Comparison of ENCODE assay signal across 8 cellular contexts in the genomic region with DNA sequence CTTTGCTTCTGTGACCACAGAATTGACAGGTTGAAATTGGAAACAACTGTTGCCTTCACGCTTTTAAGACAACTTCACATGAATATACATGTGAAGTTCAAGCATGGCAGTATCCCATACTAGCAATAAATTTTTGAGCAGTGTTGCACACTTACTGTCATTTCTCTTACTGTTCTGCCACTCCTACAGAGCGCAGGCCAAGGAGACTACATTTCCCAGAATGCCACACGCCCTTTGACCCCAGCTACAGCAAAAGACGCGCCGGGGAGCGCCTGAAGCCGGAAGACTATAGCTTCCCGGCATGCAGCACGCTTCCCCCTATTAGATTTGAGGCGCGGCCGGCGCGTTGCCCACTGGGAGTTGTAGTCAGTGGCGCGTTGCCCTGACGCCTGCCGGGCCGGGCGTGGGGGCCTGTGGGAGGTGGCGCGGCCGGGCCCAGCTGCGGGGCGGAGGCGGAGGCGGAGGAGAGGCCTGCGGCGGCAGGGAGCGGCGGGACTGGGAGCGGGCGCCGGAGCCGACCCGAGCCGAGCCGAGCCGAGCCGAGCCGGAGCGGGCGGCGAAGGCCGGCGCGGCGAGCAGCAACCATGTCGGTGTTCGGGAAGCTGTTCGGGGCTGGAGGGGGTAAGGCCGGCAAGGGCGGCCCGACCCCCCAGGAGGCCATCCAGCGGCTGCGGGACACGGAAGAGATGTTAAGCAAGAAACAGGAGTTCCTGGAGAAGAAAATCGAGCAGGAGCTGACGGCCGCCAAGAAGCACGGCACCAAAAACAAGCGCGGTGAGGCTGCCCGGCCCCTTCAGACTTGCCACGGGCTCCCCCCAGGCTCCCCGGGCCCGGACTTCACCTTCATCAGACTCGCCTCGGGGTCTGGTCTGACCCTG. TPM values are rescaled to one million over a fixed set of nuclear protein-coding genes. Genes with fewer than 3 reads are reported as not detected.
A peak's percentile ranks its signal among the peaks of the same experiment; 100 is the strongest.
DNase-seq lines count a peak whose midpoint lies in the region; ATAC-seq and TF ChIP-seq lines count a peak whose summit lies in the region.

A gene with protein sequence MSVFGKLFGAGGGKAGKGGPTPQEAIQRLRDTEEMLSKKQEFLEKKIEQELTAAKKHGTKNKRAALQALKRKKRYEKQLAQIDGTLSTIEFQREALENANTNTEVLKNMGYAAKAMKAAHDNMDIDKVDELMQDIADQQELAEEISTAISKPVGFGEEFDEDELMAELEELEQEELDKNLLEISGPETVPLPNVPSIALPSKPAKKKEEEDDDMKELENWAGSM (plus strand): TSS at position 464 of the 878 bp plus-strand sequence. CDS start 121 bp downstream, at position 585.

- peak within 1 kb of the TSS; percentile 90 for H3K4me3 Mint-ChIP-seq in GM23338
- H3K4me3 Mint-ChIP-seq in activated T-helper 17 cell treated with anti-CD3 and anti-CD28 coated beads, Interleukin-2, amount 50 U/mL, for 72 hours = peak within 1 kb of the TSS; percentile 98
- peak within 1 kb of the TSS; percentile 92 to 100 (median 98) for H3K4me3 Mint-ChIP-seq in naive thymus-derived CD8-positive, alpha-beta T cell

- H3K4me1 ChIP-seq in DOHH2 (ENCODE audit: control insufficient read depth, low read length) (peaks cover 20% of the 10 kb centered on the region), GM23338 (ENCODE audit: insufficient read depth) (peaks cover 14% of the 10 kb centered on the region), fibroblast of lung (ENCODE audit: control insufficient read depth, extremely low read depth, insufficient read depth, low read length) (no peaks in the 10 kb centered on the region)

- DNase-seq in GM23338 (ENCODE audit: low spot score) (peak; percentile 99), LHCN-M2 (ENCODE audit: low read depth) (peak; percentile 98), RWPE1 (ENCODE audit: low spot score) (peak; percentile 100), fibroblast of lung (ENCODE audit: low read depth in 2 of 2) (peak; percentile 98)
- DNase-seq in naive thymus-derived CD8-positive, alpha-beta T cell = peak; percentile 95 to 99 (median 98)
- peak; percentile 95 to 99 (median 97) for DNase-seq in stimulated activated naive CD4-positive, alpha-beta T cell (lab: John Stamatoyannopoulos, UW)

- CTCF ChIA-PET in RWPE1 (lab: Yijun Ruan, JAX) = interaction anchor here (0.6 to 2.2 kb wide), 7 partner anchors 11 to 404 kb away, joined by 3 to 15 read pairs (median 4); a partner anchor contains a TSS

- peaks cover 49% of the 10 kb centered on the region for H3K79me2 ChIP-seq in DOHH2 (ENCODE audit: control insufficient read depth, low read length)
- H3K79me2 ChIP-seq in GM23338 (replicated peaks; ENCODE audit: insufficient read depth) = peaks cover 48% of the 10 kb centered on the region
- peaks cover 45% of the 10 kb centered on the region for H3K79me2 ChIP-seq in fibroblast of lung (ENCODE audit: control insufficient read depth, insufficient read depth, low read length)

- H4K20me1 ChIP-seq in DOHH2 (ENCODE audit: control insufficient read depth, insufficient read depth, low read depth, low read length) (peaks cover 9% of the 10 kb centered on the region; the same call in 1 of the 2 replicates), GM23338 (replicated peaks; ENCODE audit: insufficient read depth) (peaks cover 28% of the 10 kb centered on the region), fibroblast of lung (ENCODE audit: control insufficient read depth, extremely low read depth, insufficient read depth, low read length) (peaks cover 2% of the 10 kb centered on the region)

- POLR2A ChIA-PET in RWPE1 (lab: Yijun Ruan, JAX; ENCODE audit: low non-redundant PET) = interaction anchor here (0.6 to 1.4 kb wide), 4 partner anchors 12 to 79 kb away, joined by 3 to 6 read pairs (median 4); no protein-coding TSS in a partner anchor
- POLR2A ChIA-PET in naive thymus-derived CD8-positive, alpha-beta T cell (lab: Charles Lee) = interaction anchor here (0.6 to 3.0 kb wide), 11 partner anchors 9 to 321 kb away, joined by 3 to 22 read pairs (median 8); a partner anchor contains a TSS

- peaks cover 3% of the 10 kb centered on the region; the same call in 1 of the 3 replicates for H3K36me3 Mint-ChIP-seq in GM23338 (ENCODE audit: low read depth)
- peaks cover 47% of the 10 kb centered on the region for H3K36me3 Mint-ChIP-seq in activated T-helper 17 cell treated with anti-CD3 and anti-CD28 coated beads, Interleukin-2, amount 50 U/mL, for 72 hours (ENCODE audit: low read depth)
- H3K36me3 Mint-ChIP-seq in naive thymus-derived CD8-positive, alpha-beta T cell = peaks cover 0 to 9% (median 0%) of the 10 kb centered on the region in 3 donors

- peak within 1 kb of the TSS; percentile 87 for H3K27ac Mint-ChIP-seq in GM23338
- peak within 1 kb of the TSS; percentile 100 for H3K27ac Mint-ChIP-seq in activated T-helper 17 cell treated with anti-CD3 and anti-CD28 coated beads, Interleukin-2, amount 50 U/mL, for 72 hours
- peak within 1 kb of the TSS; percentile 89 to 98 (median 95) for H3K27ac Mint-ChIP-seq in naive thymus-derived CD8-positive, alpha-beta T cell

- H3K4me2 ChIP-seq in DOHH2 (ENCODE audit: low read length) (peak within 1 kb of the TSS; percentile 88), GM23338 (peak within 1 kb of the TSS; percentile 100), fibroblast of lung (ENCODE audit: extremely low read depth, insufficient read depth, low read length) (peak within 1 kb of the TSS; percentile 100)

- H2AFZ ChIP-seq in GM23338 = peak within 1 kb of the TSS; percentile 88
- peak within 1 kb of the TSS; percentile 19 for H2AFZ ChIP-seq in fibroblast of lung (ENCODE audit: low read length)

- TF ChIP-seq CTCF in DOHH2 (IDR thresholded peaks at IDR 0.05; ENCODE audit: low read depth, low read length, poor library complexity, severe bottlenecking) (no peak), GM23338 (conservative IDR thresholded peaks at IDR 0.05; ENCODE audit: low read depth in 2 of 2) (no peak), RWPE1 (conservative IDR thresholded peaks at IDR 0.05; ENCODE audit: low read depth) (no peak), fibroblast of lung (conservative IDR thresholded peaks at IDR 0.05 in 1 of 2, IDR thresholded peaks at IDR 0.05 in 1 of 2; ENCODE audit: low read depth in 1 of 2, low read length in 2 of 2) (no peak)

- peak within 1 kb of the TSS; percentile 82 for H3K4me3 ChIP-seq in DOHH2 (ENCODE audit: low read length)
- peak within 1 kb of the TSS; percentile 98 for H3K4me3 ChIP-seq in GM23338
- peak within 1 kb of the TSS; percentile 82 to 99 (median 96) for H3K4me3 ChIP-seq in fibroblast of lung (replicated peaks in 1 of 4; ENCODE audit: control extremely low read depth in 1 of 4, insufficient read depth in 1 of 4, low read depth in 3 of 4, low read length in 4 of 4)

- no peaks in the 10 kb centered on the region for H3K9me3 ChIP-seq in DOHH2 (ENCODE audit: control insufficient read depth, insufficient read depth, low read length)
- H3K9me3 ChIP-seq in fibroblast of lung (ENCODE audit: control insufficient read depth, insufficient read depth, low read depth, low read length) = no peaks in the 10 kb centered on the region

- peak; percentile 96 for ATAC-seq in GM23338
- peak; percentile 94 for ATAC-seq in activated T-helper 17 cell treated with anti-CD3 and anti-CD28 coated beads, Interleukin-2, amount 50 U/mL, for 72 hours (replicated peaks)
- ATAC-seq in naive thymus-derived CD8-positive, alpha-beta T cell = peak; percentile 95 to 98

- H3K4me1 Mint-ChIP-seq in GM23338 = peaks cover 24% of the 10 kb centered on the region
- H3K4me1 Mint-ChIP-seq in activated T-helper 17 cell treated with anti-CD3 and anti-CD28 coated beads, Interleukin-2, amount 50 U/mL, for 72 hours = peaks cover 23% of the 10 kb centered on the region
- H3K4me1 Mint-ChIP-seq in naive thymus-derived CD8-positive, alpha-beta T cell = peaks cover 32 to 51% (median 49%) of the 10 kb centered on the region in 4 donors

- H3K27ac ChIP-seq in DOHH2 (ENCODE audit: low read depth, low read length) = peak within 1 kb of the TSS; percentile 61
- peak within 1 kb of the TSS; percentile 83 for H3K27ac ChIP-seq in GM23338 (ENCODE audit: low read depth)
- H3K27ac ChIP-seq in RWPE1 = peak within 1 kb of the TSS; percentile 93
- H3K27ac ChIP-seq in fibroblast of lung (ENCODE audit: insufficient read depth, low read length) = peak within 1 kb of the TSS; percentile 98

- H3K36me3 ChIP-seq in DOHH2 (ENCODE audit: control insufficient read depth, low read length) = peaks cover 21% of the 10 kb centered on the region
- H3K36me3 ChIP-seq in GM23338 (ENCODE audit: insufficient read depth) = no peaks in the 10 kb centered on the region
- no peaks in the 10 kb centered on the region for H3K36me3 ChIP-seq in fibroblast of lung (ENCODE audit: control insufficient read depth, insufficient read depth, low read length)

- H3K9me3 Mint-ChIP-seq in GM23338 = no peaks in the 10 kb centered on the region
- H3K9me3 Mint-ChIP-seq in activated T-helper 17 cell treated with anti-CD3 and anti-CD28 coated beads, Interleukin-2, amount 50 U/mL, for 72 hours = no peaks in the 10 kb centered on the region
- H3K9me3 Mint-ChIP-seq in naive thymus-derived CD8-positive, alpha-beta T cell = no peaks in the 10 kb centered on the region

- no peaks in the 10 kb centered on the region for H3K9me2 ChIP-seq in DOHH2 (replicated peaks; ENCODE audit: control insufficient read depth, low read length)
- no peaks in the 10 kb centered on the region for H3K9me2 ChIP-seq in GM23338 (ENCODE audit: insufficient read depth)

- H3K27me3 Mint-ChIP-seq in GM23338 (ENCODE audit: insufficient read depth, low read depth, poor library complexity) = peaks cover 4% of the 10 kb centered on the region
- H3K27me3 Mint-ChIP-seq in activated T-helper 17 cell treated with anti-CD3 and anti-CD28 coated beads, Interleukin-2, amount 50 U/mL, for 72 hours = no peaks in the 10 kb centered on the region
- H3K27me3 Mint-ChIP-seq in naive thymus-derived CD8-positive, alpha-beta T cell = no peaks in the 10 kb centered on the region

- H3F3A ChIP-seq in DOHH2 (ENCODE audit: control insufficient read depth, insufficient read depth) = no peaks in the 10 kb centered on the region
- H3F3A ChIP-seq in GM23338 (replicated peaks; ENCODE audit: low read depth) = no peaks in the 10 kb centered on the region

- H3K27me3 ChIP-seq in DOHH2 (ENCODE audit: control insufficient read depth, low read length) (no peaks in the 10 kb centered on the region), GM23338 (ENCODE audit: insufficient read depth) (no peaks in the 10 kb centered on the region), fibroblast of lung (ENCODE audit: control insufficient read depth, insufficient read depth, low read length) (no peaks in the 10 kb centered on the region)

- H3K9ac ChIP-seq in fibroblast of lung (ENCODE audit: insufficient read depth, low read length) = peak within 1 kb of the TSS; percentile 93

RNA-seq across cellular contexts. Expression of the gene that starts here (rescaled TPM):
- total RNA-seq in GM23338 (2014; rRNA removed; shearing (Covaris generic)) = 42.6 and 49.3 TPM in 2 replicates
- polyA plus RNA-seq in GM23338 (2016; fragmentation: Nextera tagmentation; extraction: Ambion mirVana) = 14.5 and 15.7 TPM in 2 replicates
- total RNA-seq in LHCN-M2 (2014; rRNA removed) = 41.9 and 52.2 TPM in 2 replicates
- polyA plus RNA-seq in LHCN-M2 (2012) = 104 TPM
- total RNA-seq in activated T-helper 17 cell treated with anti-CD3 and anti-CD28 coated beads, Interleukin-2, amount 50 U/mL, for 72 hours = 10 to 100 TPM; 57.6 to 63.5 TPM
- 26.3 and 26.5 TPM in 2 replicates for total RNA-seq in fibroblast of lung
- 61.3 and 83.2 TPM in 2 replicates for polyA plus RNA-seq in fibroblast of lung
- polyA plus RNA-seq in fibroblast of lung (2012) = 110 and 113 TPM in 2 replicates
- 17.2 and 23.5 TPM in 2 replicates for polyA minus RNA-seq in fibroblast of lung (ENCODE audit: low replicate concordance)
- total RNA-seq in naive thymus-derived CD8-positive, alpha-beta T cell = 10 to 100 TPM; 57.5 to 59.5 TPM
- 1 to 10 TPM; 4.0 to 5.0 (median 4.8) TPM for polyA plus RNA-seq in naive thymus-derived CD8-positive, alpha-beta T cell

Comparison
In these comparisons a context has a peak if more than half of its experiments do, and no peak if none do; other contexts are left out.
1. Peak in every context shown above with its lines: DNase-seq, ATAC-seq, H3K4me3 ChIP-seq and H3K27ac ChIP-seq.